ENCODE assay signal across 12 cellular contexts in the genomic region with DNA sequence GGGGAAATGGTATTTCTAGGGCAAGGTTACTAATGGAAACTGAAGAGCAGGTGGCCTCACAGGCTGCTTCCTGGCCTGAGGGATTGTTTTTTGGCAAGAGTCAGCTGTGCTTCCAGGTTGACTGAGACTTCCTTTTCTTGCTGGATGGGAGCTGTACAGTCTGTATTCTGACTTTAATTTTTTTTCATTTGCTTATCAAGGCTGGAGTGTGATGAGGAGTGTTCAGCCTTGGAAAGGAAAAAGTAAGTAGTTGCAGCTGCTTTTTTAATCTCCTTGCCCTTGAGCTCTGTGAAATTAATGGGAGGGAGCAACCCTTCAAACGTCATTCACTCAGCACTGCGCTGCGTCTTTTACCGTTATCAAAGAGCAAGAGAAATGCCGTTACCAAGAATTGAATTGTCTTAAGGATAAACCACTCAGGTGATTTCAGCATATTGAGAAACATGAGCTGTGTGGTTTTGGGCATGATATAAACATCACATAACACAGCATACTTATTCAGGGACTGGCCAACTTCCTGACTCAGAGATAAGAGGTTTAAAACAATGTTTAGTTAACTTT. TPM values are rescaled to one million over a fixed set of nuclear protein-coding genes. Genes with fewer than 3 reads are reported as not detected.
DNase-seq lines count a peak whose midpoint lies in the region; ATAC-seq, FAIRE-seq and TF ChIP-seq lines count a peak whose summit lies in the region.
"Had no signal": no experiment of that assay in that cellular context is flagged by ENCODE, and none has a peak within 500 bp of the region (broad histone marks: within the 10 kb centered on the region; RNA-seq: fewer than 3 reads in every experiment).

No MANE protein-coding gene starts in this region.

- H3K36me3 ChIP-seq in right lobe of liver (peaks cover 0 to 24% (median 0%) of the 10 kb centered on the region in 4 donors), HepG2 (replicated peaks in 1 of 2; ENCODE audit: control insufficient read depth in 1 of 2, insufficient read depth in 2 of 2, low read length in 2 of 2) (peaks cover 3 to 13% of the 10 kb centered on the region in 2 experiments; a peak in 3 of 5 replicates), adipocyte (ENCODE audit: control insufficient read depth, insufficient read depth, low read length, severe bottlenecking) (peaks cover 43% of the 10 kb centered on the region)

- H3K27ac ChIP-seq in right lobe of liver (no peak overlapping the region), HepG2 (ENCODE audit: extremely low read length, insufficient read depth, low read length) (no peak overlapping the region)
- H3K27ac ChIP-seq: C4-2B had no signal

- H3K9ac ChIP-seq in HepG2 (ENCODE audit: insufficient read depth, low read depth, low read length) = no peak overlapping the region
- H3K9ac ChIP-seq in adipocyte (ENCODE audit: low read length) = no peak overlapping the region

- H3K4me1 ChIP-seq in right lobe of liver (no peaks in the 10 kb centered on the region), HepG2 (ENCODE audit: insufficient read depth, low read length) (no peaks in the 10 kb centered on the region), adipocyte (ENCODE audit: control insufficient read depth, insufficient read depth, low read length) (peaks cover 12% of the 10 kb centered on the region)

- intact Hi-C loops in right lobe of liver (cut with DNase I) (no loop called here), HepG2 (cut with micrococcal nuclease; ENCODE audit: unreplicated experiment) (no loop called here), left ventricle myocardium superior (cut with micrococcal nuclease) (no loop called here)

- no peak overlapping the region for H2AFZ ChIP-seq in HepG2 (ENCODE audit: low read length)

- CTCF ChIA-PET in HepG2 (lab: Yijun Ruan, JAX; ENCODE audit: low intra/inter-chr PET ratio, low total read pairs) = no interaction called here

- no peak for DNase-seq in right lobe of liver
- no peak for DNase-seq in HepG2 (ENCODE audit: low spot score)
- DNase-seq in adipocyte (ENCODE audit: low read depth) = peak; percentile 74
- DNase-seq in left ventricle myocardium superior = no peak
- DNase-seq in urothelium cell line (ENCODE audit: low spot score) = no peak
- no peak for DNase-seq in stimulated activated CD4-positive, alpha-beta T cell treated with anti-CD3 and anti-CD28 coated beads, Interleukin-1b, Interleukin-23, amount 100 ng/mL, for 48 hours
- DNase-seq in mucosa of gallbladder (ENCODE audit: low spot score) = no peak
- DNase-seq: activated CD8-positive, alpha-beta memory T cell treated with anti-CD3 and anti-CD28 coated beads, Interleukin-2, amount 10 ng/mL, durations not matched to agents 7 days and 5 days had no signal

- BruUV-seq in HepG2 (replicated peaks; lab: Mats Ljungman, UMichigan) = no TSS peak

- H3K4me3 ChIP-seq in right lobe of liver (no peak overlapping the region), HepG2 (replicated peaks in 1 of 3; ENCODE audit: insufficient read depth in 1 of 3, low read depth in 2 of 3, low read length in 3 of 3) (no peak overlapping the region), adipocyte (ENCODE audit: low read length) (no peak overlapping the region)
- H3K4me3 ChIP-seq: coronary artery had no signal

- WGBS in right lobe of liver (ENCODE audit: insufficient coverage, low coverage, low lambda C conversion rate, missing lambda C conversion rate) = 62% methylated on average over 5 of the region's 5 CpGs
- 95% methylated on average over 5 of the region's 5 CpGs for WGBS in HepG2 (ENCODE audit: low lambda C conversion rate)

- TF ChIP-seq CTCF in right lobe of liver (IDR thresholded peaks at IDR 0.05) (no peak), HepG2 (CRISPR knock-in tag; IDR thresholded peaks at IDR 0.05) (no peak)

- FAIRE-seq in HepG2 (lab: Jason Lieb, UNC) = no peak
- FAIRE-seq in urothelium cell line (lab: Jason Lieb, UNC) = peak; percentile 37

- TF ChIP-seq EP300 in HepG2 (IDR thresholded peaks at IDR 0.05; ENCODE audit: low read depth in 2 of 2, low read length in 2 of 2) (no peak), HepG2 (CRISPR knock-in tag; IDR thresholded peaks at IDR 0.05; ENCODE audit: borderline replicate concordance) (no peak)

- no peaks in the 10 kb centered on the region for H3K79me2 ChIP-seq in HepG2 (ENCODE audit: insufficient read depth, low read length)

- no peak overlapping the region for H3K4me2 ChIP-seq in HepG2 (ENCODE audit: low read depth, low read length)

- no peak for TF ChIP-seq RAD21 in HepG2 (CRISPR knock-in tag; IDR thresholded peaks at IDR 0.05)

- in situ Hi-C loops in HepG2 (cut with HindIII; ENCODE audit: extremely low pct_ligation_motif_present, low pct_unique_long_range_greater_than_20kb) = no loop called here

- no peak for TF ChIP-seq POLR2A in right lobe of liver (IDR thresholded peaks at IDR 0.05)
- no peak for TF ChIP-seq POLR2A in HepG2 (IDR thresholded peaks at IDR 0.05; ENCODE audit: insufficient read depth in 1 of 2, low read depth in 2 of 2, low read length in 2 of 2)

- POLR2A ChIA-PET in HepG2 (lab: Yijun Ruan, JAX) = no interaction called here

- ATAC-seq in right lobe of liver (peak; percentile 25 to 70 (median 54)), HepG2 (no peak), left ventricle myocardium superior (peak; percentile 11), HG03354 (IDR thresholded peaks at IDR 0.05; ENCODE audit: poor library complexity, severe bottlenecking, unreplicated experiment) (no peak)
- ATAC-seq: activated CD8-positive, alpha-beta memory T cell treated with anti-CD3 and anti-CD28 coated beads, Interleukin-2, amount 10 ng/mL, durations not matched to agents 7 days and 5 days had no signal

- no peaks in the 10 kb centered on the region for H4K20me1 ChIP-seq in HepG2 (ENCODE audit: insufficient read depth, low read length)

- H3K27me3 ChIP-seq in right lobe of liver = no peaks in the 10 kb centered on the region
- H3K27me3 ChIP-seq in HepG2 (ENCODE audit: control insufficient read depth in 1 of 2, insufficient read depth in 2 of 2, low read length in 2 of 2) = no peaks in the 10 kb centered on the region
- no peaks in the 10 kb centered on the region for H3K27me3 ChIP-seq in adipocyte (replicated peaks; ENCODE audit: control insufficient read depth, insufficient read depth, low read length)

- H3K9me3 ChIP-seq in right lobe of liver (no peaks in the 10 kb centered on the region), HepG2 (ENCODE audit: low read length) (no peaks in the 10 kb centered on the region), adipocyte (ENCODE audit: control insufficient read depth, low read length) (no peaks in the 10 kb centered on the region)

TF ChIP-seq in HepG2, 621 proteins besides CTCF, POLR2A, EP300 and RAD21:
- TF ChIP-seq ZNF124 (CRISPR knock-in tag; IDR thresholded peaks at IDR 0.05) (no peak), POLR2G (IDR thresholded peaks at IDR 0.05; ENCODE audit: low read depth, low read length) (no peak), NPAS2 (CRISPR knock-in tag; IDR thresholded peaks at IDR 0.05; ENCODE audit: borderline replicate concordance) (no peak), ZNF577 (CRISPR knock-in tag; IDR thresholded peaks at IDR 0.05; ENCODE audit: borderline replicate concordance, low read depth) (no peak), ZNF232 (CRISPR knock-in tag; IDR thresholded peaks at IDR 0.05; ENCODE audit: borderline replicate concordance) (no peak)

RNA-seq across cellular contexts. Expression of a gene that starts 47.6 kb away (rescaled TPM):
- total RNA-seq in right lobe of liver (10 to 100 TPM; 10.4 to 25.1 (median 16.6) TPM), HepG2 (2016; rRNA removed; fragmentation: Illumina TruSeq; extraction: Trizol) (0.58 and 1.9 TPM in 2 replicates), left ventricle myocardium superior (173 TPM), mucosa of gallbladder (15.0 TPM)
- 0.71 and 0.81 TPM in 2 replicates for total RNA-seq in HepG2 (2016; cell fraction: cytosol; rRNA removed; fragmentation: Illumina TruSeq; extraction: Trizol; ENCODE audit: low read depth)
- total RNA-seq in HepG2 (2016; cell fraction: insoluble cytoplasmic fraction; rRNA removed; fragmentation: Illumina TruSeq; extraction: Trizol) = 1.0 and 1.6 TPM in 2 replicates
- total RNA-seq in HepG2 (2016; cell fraction: membrane; rRNA removed; fragmentation: Illumina TruSeq; extraction: Trizol) = 0.74 and 0.86 TPM in 2 replicates
- 2.8 and 3.0 TPM in 2 replicates for total RNA-seq in HepG2 (2016; cell fraction: nucleus; rRNA removed; fragmentation: Illumina TruSeq; extraction: Trizol)
- 2.1 and 5.6 TPM in 2 replicates for polyA plus RNA-seq in HepG2 (2011; rRNA removed)
- polyA plus RNA-seq in HepG2 (2011; cell fraction: cytosol; rRNA removed) = 2.7 and 3.2 TPM in 2 replicates
- polyA plus RNA-seq in HepG2 (2011; cell fraction: nucleus; rRNA removed) = 24.1 and 31.8 TPM in 2 replicates
- 7.9 and 9.8 TPM in 2 replicates for polyA plus RNA-seq in HepG2 (2012)
- polyA plus RNA-seq in HepG2 (2016; cell fraction: cytosol; fragmentation: Illumina TruSeq; extraction: Trizol; ENCODE audit: low read depth) = 0.60 and 0.85 TPM in 2 replicates
- 0.82 and 1.2 TPM in 2 replicates for polyA plus RNA-seq in HepG2 (2016; cell fraction: insoluble cytoplasmic fraction; fragmentation: Illumina TruSeq; extraction: Trizol; ENCODE audit: low read depth)
- 1.2 and 1.7 TPM in 2 replicates for polyA plus RNA-seq in HepG2 (2016; cell fraction: membrane; fragmentation: Illumina TruSeq; extraction: Trizol; ENCODE audit: low read depth)
- 7.8 and 9.5 TPM in 2 replicates for polyA plus RNA-seq in HepG2 (2016; cell fraction: nucleus; fragmentation: Illumina TruSeq; extraction: Trizol; ENCODE audit: insufficient read depth, low read depth)
- 1.9 and 6.0 TPM in 2 replicates for polyA minus RNA-seq in HepG2 (2011; rRNA and poly(A)+ RNA removed; ENCODE audit: low replicate concordance)
- 1.2 and 1.5 TPM in 2 replicates for polyA minus RNA-seq in HepG2 (2011; cell fraction: cytosol; rRNA and poly(A)+ RNA removed)
- polyA minus RNA-seq in HepG2 (2011; cell fraction: nucleus; rRNA and poly(A)+ RNA removed) = 6.2 and 6.6 TPM in 2 replicates
- total RNA-seq: activated CD8-positive, alpha-beta memory T cell treated with anti-CD3 and anti-CD28 coated beads, Interleukin-2, amount 10 ng/mL, durations not matched to agents 7 days and 5 days; NCI-H460 had no signal

Comparison
In these comparisons a context has a peak if more than half of its experiments do, and no peak if none do; other contexts are left out.
1. ATAC-seq: peak in right lobe of liver (4 of 4) and left ventricle myocardium superior (single experiment); none in HepG2 (single experiment) and HG03354 (single experiment).